Comparison of ENCODE assay signal across 28 cellular contexts in the genomic region with DNA sequence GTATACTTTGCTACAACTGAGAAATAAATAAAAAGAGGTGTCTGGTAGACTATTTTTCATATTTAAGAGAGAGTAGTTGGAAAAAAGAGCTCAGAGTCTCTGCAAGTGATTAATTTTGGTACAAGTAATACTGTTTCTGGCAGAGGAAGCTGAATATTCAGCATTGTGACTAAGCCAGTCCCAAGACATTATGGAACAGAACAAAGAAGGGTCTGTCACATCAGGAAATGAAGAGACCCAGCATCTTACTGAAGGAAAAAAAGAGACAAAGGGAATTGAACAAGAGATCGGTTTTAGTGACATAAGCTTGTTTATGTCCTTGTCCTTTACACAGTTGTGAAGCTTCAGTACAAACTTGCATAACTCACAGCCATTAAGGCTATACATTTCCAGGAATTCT.
"Had no signal": no experiment of that assay in that cellular context is flagged by ENCODE, and none has a peak within 500 bp of the region (broad histone marks: within the 10 kb centered on the region; RNA-seq: fewer than 3 reads in every experiment).

No MANE protein-coding gene starts in this region.

- H3K9me3 ChIP-seq: left lung, lower lobe of right lung, neutrophil, right atrium auricular region, right lobe of liver, stomach, testis, thyroid gland, upper lobe of right lung had no signal

- H3K27ac ChIP-seq: left lung, lower lobe of right lung, neutrophil, parathyroid adenoma, right atrium auricular region, right lobe of liver, skin epidermis, stomach, testis, thyroid gland, upper lobe of right lung had no signal

- H3K27me3 ChIP-seq: left lung, neutrophil, right atrium auricular region, right lobe of liver, stomach, testis, thyroid gland, upper lobe of right lung had no signal

- H2AFZ ChIP-seq: parathyroid adenoma had no signal

- FAIRE-seq: islet of Langerhans, kidney, urothelium cell line had no signal

- H3K4me1 ChIP-seq: left lung, lower lobe of right lung, parathyroid adenoma, right atrium auricular region, right lobe of liver, stomach, testis, thyroid gland, upper lobe of right lung had no signal

- H3K9ac ChIP-seq: parathyroid adenoma had no signal

- H3K36me3 ChIP-seq: left lung, lower lobe of right lung, neutrophil, right atrium auricular region, right lobe of liver, stomach, thyroid gland, upper lobe of right lung had no signal

- DNase-seq: hypothalamus; immature natural killer cell; kidney; left colon; left lung; lower lobe of right lung; mammary epithelial cell; mesenchymal stem cell; naive thymus-derived CD8-positive, alpha-beta T cell; occipital lobe; right lobe of liver; stimulated activated CD4-positive, alpha-beta T cell treated with anti-CD3 and anti-CD28 coated beads, Interleukin-12 subunit alpha, Interleukin-12 subunit beta, amount 100 ng/mL, for 4 hours; stimulated activated CD4-positive, alpha-beta T cell treated with anti-CD3 and anti-CD28 coated beads, Interleukin-15, amount 100 ng/mL, for 24 hours; stimulated activated CD4-positive, alpha-beta T cell treated with anti-CD3 and anti-CD28 coated beads, Interleukin-2, amount 100 ng/mL, for 24 hours; stimulated activated CD4-positive, alpha-beta T cell treated with anti-CD3 and anti-CD28 coated beads, Interleukin-4, amount 100 ng/mL, for 1 hour; stimulated activated naive B cell treated with anti-CD40 and anti-IgM and Interleukin-4, amounts not matched to agents 10 μg/mL and 1 μg/mL and 100 μg/mL, for 72 hours; stimulated activated naive CD8-positive, alpha-beta T cell treated with anti-CD3 and anti-CD28 coated beads, Interleukin-15, Interleukin-2, amounts not matched to agents 100 U/mL and 50 U/mL, for 24 hours; stomach; testis; thyroid gland; trophoblast cell; upper lobe of right lung had no signal

- H3K79me2 ChIP-seq: parathyroid adenoma had no signal

- H3K4me3 ChIP-seq: left lung, lower lobe of right lung, right atrium auricular region, right lobe of liver, skin epidermis, stomach, testis, thyroid gland, upper lobe of right lung had no signal

- ATAC-seq: left colon; left lung; lower lobe of right lung; naive thymus-derived CD8-positive, alpha-beta T cell; right lobe of liver; stimulated activated naive B cell treated with anti-CD40 and anti-IgM and Interleukin-4, amounts not matched to agents 10 μg/mL and 1 μg/mL and 100 μg/mL, for 72 hours; stimulated activated naive CD8-positive, alpha-beta T cell treated with anti-CD3 and anti-CD28 coated beads, Interleukin-15, Interleukin-2, amounts not matched to agents 100 U/mL and 50 U/mL, for 24 hours; upper lobe of right lung had no signal
